Comparison of ENCODE assay signal across 21 cellular contexts in genomic region chr11:5505363-5506048, GRCh38. TPM values are rescaled to one million over a fixed set of nuclear protein-coding genes. Genes with fewer than 3 reads are reported as not detected.
DNase-seq lines count a peak whose midpoint lies in the region; ATAC-seq, FAIRE-seq and TF ChIP-seq lines count a peak whose summit lies in the region.
"Had no signal": no experiment of that assay in that cellular context is flagged by ENCODE, and none has a peak within 500 bp of the region (broad histone marks: within the 10 kb centered on the region; RNA-seq: fewer than 3 reads in every experiment).

No MANE protein-coding gene starts in this region.

- H3K27me3 ChIP-seq in GM23338 (ENCODE audit: insufficient read depth) (no peaks in the 10 kb centered on the region), endodermal cell (ENCODE audit: control insufficient read depth, insufficient read depth, low read length, poor library complexity, severe bottlenecking) (no peaks in the 10 kb centered on the region)
- H3K27me3 ChIP-seq: BLaER1 had no signal

- H3K9me3 ChIP-seq in A549 (no peaks in the 10 kb centered on the region), endodermal cell (ENCODE audit: control insufficient read depth, low read length) (no peaks in the 10 kb centered on the region), mucosa of descending colon (no peaks in the 10 kb centered on the region)
- H3K9me3 ChIP-seq: BLaER1 had no signal

- no peak overlapping the region for H3K27ac ChIP-seq in A549
- H3K27ac ChIP-seq in GM23338 (ENCODE audit: low read depth), result no peak overlapping the region
- no peak overlapping the region for H3K27ac ChIP-seq in endodermal cell (ENCODE audit: low read depth, low read length)
- H3K27ac ChIP-seq: BLaER1, KMS-11 had no signal

- H3K79me2 ChIP-seq in GM23338 (replicated peaks; ENCODE audit: insufficient read depth), result no peaks in the 10 kb centered on the region

- no peak for ATAC-seq in A549
- ATAC-seq in GM23338, result no peak
- no peak for ATAC-seq in mucosa of descending colon
- no peak for ATAC-seq in Right ventricle myocardium superior (ENCODE audit: poor library complexity)
- ATAC-seq: HepG2 had no signal

- H3K9me3 Mint-ChIP-seq in GM23338 (no peaks in the 10 kb centered on the region), endodermal cell (no peaks in the 10 kb centered on the region)
- H3K9me3 Mint-ChIP-seq: CD4-positive, alpha-beta memory T cell; IgD-negative memory B cell had no signal

- H3K27me3 Mint-ChIP-seq in GM23338 (ENCODE audit: insufficient read depth, low read depth, poor library complexity), result peaks cover 8% of the 10 kb centered on the region
- H3K27me3 Mint-ChIP-seq in endodermal cell (ENCODE audit: insufficient read depth), result no peaks in the 10 kb centered on the region

- H3K9me2 ChIP-seq in GM23338 (ENCODE audit: insufficient read depth), result no peaks in the 10 kb centered on the region; the same call in 1 of the 2 replicates

- H3K36me3 Mint-ChIP-seq in GM23338 (ENCODE audit: low read depth) (no peaks in the 10 kb centered on the region), endodermal cell (ENCODE audit: low read depth) (no peaks in the 10 kb centered on the region)
- H3K36me3 Mint-ChIP-seq: CD14-positive monocyte; CD4-positive, alpha-beta memory T cell; IgD-negative memory B cell had no signal

- H3K4me1 ChIP-seq in A549 (no peaks in the 10 kb centered on the region), GM23338 (ENCODE audit: insufficient read depth) (no peaks in the 10 kb centered on the region), endodermal cell (ENCODE audit: control insufficient read depth, insufficient read depth, low read length) (no peaks in the 10 kb centered on the region), mucosa of descending colon (ENCODE audit: low read depth) (no peaks in the 10 kb centered on the region)
- H3K4me1 ChIP-seq: BLaER1 had no signal

- no peak for TF ChIP-seq EP300 in A549 (IDR thresholded peaks at IDR 0.05)

- intact Hi-C loops in mucosa of descending colon (cut with DNase I, micrococcal nuclease) (no loop called here), Right ventricle myocardium superior (cut with DNase I) (no loop called here)

- in situ Hi-C loops in SK-MEL-5 (cut with HindIII; ENCODE audit: low pct_unique_long_range_greater_than_20kb, low sequenced_read_pairs), result no loop called here
- in situ Hi-C loops in KBM-7 (cut with MboI; ENCODE audit: low pct_unique_long_range_greater_than_20kb, low sequenced_read_pairs), result no loop called here

- H3K4me2 ChIP-seq in A549 (no peak overlapping the region), GM23338 (no peak overlapping the region)
- H3K4me2 ChIP-seq: BLaER1, KMS-11 had no signal

- H3K4me3 Mint-ChIP-seq in GM23338 (no peak overlapping the region), endodermal cell (no peak overlapping the region)
- H3K4me3 Mint-ChIP-seq: CD14-positive monocyte; CD4-positive, alpha-beta memory T cell; IgD-negative memory B cell had no signal

- TF ChIP-seq CTCF in A549 (IDR thresholded peaks at IDR 0.05), result no peak
- TF ChIP-seq CTCF in GM23338 (conservative IDR thresholded peaks at IDR 0.05; ENCODE audit: low read depth in 2 of 2), result no peak
- no peak for TF ChIP-seq CTCF in endodermal cell (conservative IDR thresholded peaks at IDR 0.05)
- no peak for TF ChIP-seq CTCF in mucosa of descending colon (IDR thresholded peaks at IDR 0.05)

- no peak for TF ChIP-seq POLR2A in A549 (IDR thresholded peaks at IDR 0.05; ENCODE audit: low read length)

- H3F3A ChIP-seq in GM23338 (replicated peaks; ENCODE audit: low read depth), result no peaks in the 10 kb centered on the region

- H3K4me1 Mint-ChIP-seq in GM23338 (no peaks in the 10 kb centered on the region), endodermal cell (peaks cover 2% of the 10 kb centered on the region)
- H3K4me1 Mint-ChIP-seq: CD14-positive monocyte; CD4-positive, alpha-beta memory T cell; IgD-negative memory B cell had no signal

- CTCF ChIA-PET in A549 (lab: Yijun Ruan, JAX), result interaction anchor here (0.9 to 1.6 kb wide), 3 partner anchors 26 to 302 kb away, joined by 3 to 4 read pairs (median 3); no protein-coding TSS in a partner anchor

- H4K20me1 ChIP-seq in GM23338 (replicated peaks; ENCODE audit: insufficient read depth), result no peaks in the 10 kb centered on the region
- H4K20me1 ChIP-seq: BLaER1 had no signal

- TF ChIP-seq RAD21 in A549 (conservative IDR thresholded peaks at IDR 0.05 in 1 of 2, IDR thresholded peaks at IDR 0.05 in 1 of 2), result no peak

- DNase-seq in A549 (ENCODE audit: low read depth in 1 of 2, low spot score in 1 of 2) (no peak), GM23338 (ENCODE audit: low spot score) (no peak), HT1080 (ENCODE audit: low read depth) (peak; percentile 88), SK-MEL-5 (ENCODE audit: low read depth, low spot score) (peak; percentile 66), endodermal cell (no peak), KBM-7 (no peak), mucosa of descending colon (no peak), Right ventricle myocardium superior (no peak)
- DNase-seq: Calu3; CD4-positive, alpha-beta memory T cell; H7 had no signal

- 46% methylated on average over 9 of the region's 9 CpGs for WGBS in A549 (ENCODE audit: missing lambda C conversion rate)
- 89 to 92% methylated on average over 7 to 9 of the region's 9 CpGs for WGBS in endodermal cell (ENCODE audit: insufficient coverage in 1 of 2, insufficient read length in 1 of 2), 2 experiments

- H3K36me3 ChIP-seq in GM23338 (ENCODE audit: insufficient read depth), result no peaks in the 10 kb centered on the region
- no peaks in the 10 kb centered on the region for H3K36me3 ChIP-seq in endodermal cell (ENCODE audit: control insufficient read depth, insufficient read depth, low read length)
- no peaks in the 10 kb centered on the region for H3K36me3 ChIP-seq in mucosa of descending colon (ENCODE audit: low read depth)
- H3K36me3 ChIP-seq: BLaER1 had no signal

- POLR2A ChIA-PET in A549 (lab: Yijun Ruan, JAX), result interaction anchor here (0.6 kb wide), 1 partner anchor 660 kb away, joined by 3 read pairs; no protein-coding TSS in a partner anchor

- FAIRE-seq in A549 (lab: Jason Lieb, UNC), result no peak
- FAIRE-seq: G401.6, GM12891, GM19239, HepG2 had no signal

- H3K27ac Mint-ChIP-seq in GM23338 (no peak overlapping the region), endodermal cell (no peak overlapping the region)
- H3K27ac Mint-ChIP-seq: CD14-positive monocyte; CD4-positive, alpha-beta memory T cell; IgD-negative memory B cell had no signal

- H2AFZ ChIP-seq in GM23338, result 0 out of 2 replicates have a peak overlapping the region, but pooled peaks have one; percentile 56

- no peak overlapping the region for H3K9ac ChIP-seq in endodermal cell (ENCODE audit: extremely low read depth, low read length, poor library complexity, severe bottlenecking)
- H3K9ac ChIP-seq: BLaER1, KMS-11 had no signal

- no peak overlapping the region for H3K4me3 ChIP-seq in A549
- no peak overlapping the region for H3K4me3 ChIP-seq in GM23338
- H3K4me3 ChIP-seq in endodermal cell (ENCODE audit: low read length), result no peak overlapping the region
- H3K4me3 ChIP-seq in mucosa of descending colon, result no peak overlapping the region
- H3K4me3 ChIP-seq: BLaER1 had no signal

RNA-seq across cellular contexts. Expression of gene UBQLN3, which starts 4.3 kb away (rescaled TPM):
- polyA plus RNA-seq in A549 (2011; rRNA removed) (not detected in 2 replicates), A549 (2017; fragmentation: RNase III; extraction: RNeasy Plus Mini Kit Qiagen cat#74134 plus additional on column Dnase treatment) (not detected in 3 replicates), GM23338 (2016; fragmentation: Nextera tagmentation; extraction: Ambion mirVana) (not detected in 2 replicates)
- not detected in 2 replicates for polyA plus RNA-seq in A549 (2012; cell fraction: cytosol; rRNA removed)
- not detected in 2 replicates for polyA plus RNA-seq in A549 (2012; cell fraction: nucleus; rRNA removed)
- 0.54 and 1.4 TPM in 2 replicates for polyA minus RNA-seq in A549 (2011; rRNA and poly(A)+ RNA removed)
- total RNA-seq in GM23338 (2014; rRNA removed; shearing (Covaris generic)), result not detected in 2 replicates
- total RNA-seq in HT1080 (2014; rRNA removed; shearing (Covaris generic)), result not detected in 2 replicates
- polyA plus RNA-seq in HT1080 (2015; cell fraction: cytosol; rRNA removed), result not detected in 2 replicates
- not detected in 2 replicates for polyA plus RNA-seq in HT1080 (2015; cell fraction: nucleus; rRNA removed)
- not detected in 2 replicates for total RNA-seq in SK-MEL-5 (2014; rRNA removed; shearing (Covaris generic))
- not detected in 2 replicates for polyA plus RNA-seq in SK-MEL-5 (2015; cell fraction: cytosol; rRNA removed)
- not detected in 2 replicates for polyA plus RNA-seq in SK-MEL-5 (2015; cell fraction: nucleus; rRNA removed)
- total RNA-seq in endodermal cell (under 1 TPM in 1 of 2 donors, not detected in 1; 0.24 TPM), mucosa of descending colon (under 1 TPM in 2 of 3 donors, not detected in 1; 0.22 to 0.23 TPM), Right ventricle myocardium superior (not detected)
- not detected for polyA plus RNA-seq in endodermal cell (2013, experiment 1 of 2)
- not detected for polyA plus RNA-seq in endodermal cell (2013, experiment 2 of 2)
- total RNA-seq: A673; Calu3; CD4-positive, alpha-beta memory T cell; H7; HepG2 had no signal
- polyA plus RNA-seq: AG04450; CD14-positive monocyte; CD4-positive, alpha-beta memory T cell; IgD-negative memory B cell had no signal

RNA-seq across cellular contexts. Expression of gene UBQLNL, which starts 11.0 kb away (rescaled TPM):
- polyA plus RNA-seq in A549 (2011; rRNA removed) (0.41 and 0.71 TPM in 2 replicates), A549 (2017; fragmentation: RNase III; extraction: RNeasy Plus Mini Kit Qiagen cat#74134 plus additional on column Dnase treatment) (0.06 to 0.13 TPM (median 0.12 TPM) in 3 replicates), GM23338 (2016; fragmentation: Nextera tagmentation; extraction: Ambion mirVana) (0.09 TPM in 1 of 2 replicates, not detected in the other)
- polyA plus RNA-seq in A549 (2012; cell fraction: cytosol; rRNA removed), result 0.08 and 0.09 TPM in 2 replicates
- 0.61 and 0.76 TPM in 2 replicates for polyA plus RNA-seq in A549 (2012; cell fraction: nucleus; rRNA removed)
- 0.34 and 1.1 TPM in 2 replicates for polyA minus RNA-seq in A549 (2011; rRNA and poly(A)+ RNA removed)
- 0.35 and 0.52 TPM in 2 replicates for total RNA-seq in GM23338 (2014; rRNA removed; shearing (Covaris generic))
- total RNA-seq in HT1080 (2014; rRNA removed; shearing (Covaris generic)), result 0.07 TPM in 1 of 2 replicates, not detected in the other
- 0.02 TPM in 1 of 2 replicates, not detected in the other for polyA plus RNA-seq in HT1080 (2015; cell fraction: cytosol; rRNA removed)
- 0.27 TPM in 1 of 2 replicates, not detected in the other for polyA plus RNA-seq in HT1080 (2015; cell fraction: nucleus; rRNA removed)
- not detected in 2 replicates for total RNA-seq in SK-MEL-5 (2014; rRNA removed; shearing (Covaris generic))
- 0.08 TPM in 1 of 2 replicates, not detected in the other for polyA plus RNA-seq in SK-MEL-5 (2015; cell fraction: cytosol; rRNA removed)
- 0.10 and 0.53 TPM in 2 replicates for polyA plus RNA-seq in SK-MEL-5 (2015; cell fraction: nucleus; rRNA removed)
- total RNA-seq in endodermal cell (under 1 TPM; 0.20 to 0.26 TPM), mucosa of descending colon (under 1 TPM; 0.32 to 0.49 (median 0.34) TPM), Right ventricle myocardium superior (not detected)
- polyA plus RNA-seq in endodermal cell (2013, experiment 1 of 2), result 0.11 TPM
- not detected for polyA plus RNA-seq in endodermal cell (2013, experiment 2 of 2)
- total RNA-seq: A673, H7, HepG2 had no signal
- polyA plus RNA-seq: CD14-positive monocyte; CD4-positive, alpha-beta memory T cell; IgD-negative memory B cell had no signal

RNA-seq across cellular contexts. Expression of gene OR52D1, which starts 17.0 kb away (rescaled TPM):
- polyA plus RNA-seq in A549 (2011; rRNA removed) (not detected in 2 replicates), A549 (2017; fragmentation: RNase III; extraction: RNeasy Plus Mini Kit Qiagen cat#74134 plus additional on column Dnase treatment) (not detected in 3 replicates), GM23338 (2016; fragmentation: Nextera tagmentation; extraction: Ambion mirVana) (not detected in 2 replicates)
- polyA plus RNA-seq in A549 (2012; cell fraction: cytosol; rRNA removed), result not detected in 2 replicates
- polyA plus RNA-seq in A549 (2012; cell fraction: nucleus; rRNA removed), result not detected in 2 replicates
- polyA minus RNA-seq in A549 (2011; rRNA and poly(A)+ RNA removed), result not detected in 2 replicates
- not detected in 2 replicates for total RNA-seq in GM23338 (2014; rRNA removed; shearing (Covaris generic))
- not detected in 2 replicates for total RNA-seq in HT1080 (2014; rRNA removed; shearing (Covaris generic))
- polyA plus RNA-seq in HT1080 (2015; cell fraction: cytosol; rRNA removed), result not detected in 2 replicates
- polyA plus RNA-seq in HT1080 (2015; cell fraction: nucleus; rRNA removed), result not detected in 2 replicates
- not detected in 2 replicates for total RNA-seq in SK-MEL-5 (2014; rRNA removed; shearing (Covaris generic))
- not detected in 2 replicates for polyA plus RNA-seq in SK-MEL-5 (2015; cell fraction: cytosol; rRNA removed)
- not detected in 2 replicates for polyA plus RNA-seq in SK-MEL-5 (2015; cell fraction: nucleus; rRNA removed)
- total RNA-seq in endodermal cell (not detected), mucosa of descending colon (not detected), Right ventricle myocardium superior (not detected)
- not detected for polyA plus RNA-seq in endodermal cell (2013, experiment 1 of 2)
- polyA plus RNA-seq in endodermal cell (2013, experiment 2 of 2), result not detected
- total RNA-seq: A673; Calu3; CD4-positive, alpha-beta memory T cell; H7; HepG2 had no signal
- polyA plus RNA-seq: AG04450; CD14-positive monocyte; CD4-positive, alpha-beta memory T cell; HepG2; IgD-negative memory B cell had no signal

RNA-seq across cellular contexts. Expression of gene OR52H1, which starts 42.8 kb away (rescaled TPM):
- polyA plus RNA-seq in A549 (2011; rRNA removed) (not detected in 2 replicates), A549 (2017; fragmentation: RNase III; extraction: RNeasy Plus Mini Kit Qiagen cat#74134 plus additional on column Dnase treatment) (not detected in 3 replicates), GM23338 (2016; fragmentation: Nextera tagmentation; extraction: Ambion mirVana) (not detected in 2 replicates)
- polyA plus RNA-seq in A549 (2012; cell fraction: cytosol; rRNA removed), result not detected in 2 replicates
- polyA plus RNA-seq in A549 (2012; cell fraction: nucleus; rRNA removed), result 0.12 TPM in 1 of 2 replicates, not detected in the other
- 1.2 and 1.9 TPM in 2 replicates for polyA minus RNA-seq in A549 (2011; rRNA and poly(A)+ RNA removed)
- total RNA-seq in GM23338 (2014; rRNA removed; shearing (Covaris generic)), result 0.28 TPM in 1 of 2 replicates, not detected in the other
- not detected in 2 replicates for total RNA-seq in HT1080 (2014; rRNA removed; shearing (Covaris generic))
- not detected in 2 replicates for polyA plus RNA-seq in HT1080 (2015; cell fraction: cytosol; rRNA removed)
- polyA plus RNA-seq in HT1080 (2015; cell fraction: nucleus; rRNA removed), result not detected in 2 replicates
- total RNA-seq in SK-MEL-5 (2014; rRNA removed; shearing (Covaris generic)), result not detected in 2 replicates
- polyA plus RNA-seq in SK-MEL-5 (2015; cell fraction: cytosol; rRNA removed), result not detected in 2 replicates
- not detected in 2 replicates for polyA plus RNA-seq in SK-MEL-5 (2015; cell fraction: nucleus; rRNA removed)
- total RNA-seq in endodermal cell (not detected), mucosa of descending colon (under 1 TPM; 0.28 to 0.46 (median 0.39) TPM), Right ventricle myocardium superior (not detected)
- not detected for polyA plus RNA-seq in endodermal cell (2013, experiment 1 of 2)
- polyA plus RNA-seq in endodermal cell (2013, experiment 2 of 2), result not detected
- total RNA-seq: A673; Calu3; CD4-positive, alpha-beta memory T cell; H7; HepG2 had no signal
- polyA plus RNA-seq: CD14-positive monocyte; CD4-positive, alpha-beta memory T cell; HepG2; IgD-negative memory B cell had no signal

RNA-seq across cellular contexts. Expression of gene OR51I2, which starts 56.4 kb away (rescaled TPM):
- polyA plus RNA-seq in A549 (2011; rRNA removed) (not detected in 2 replicates), A549 (2017; fragmentation: RNase III; extraction: RNeasy Plus Mini Kit Qiagen cat#74134 plus additional on column Dnase treatment) (not detected in 3 replicates), GM23338 (2016; fragmentation: Nextera tagmentation; extraction: Ambion mirVana) (not detected in 2 replicates)
- not detected in 2 replicates for polyA plus RNA-seq in A549 (2012; cell fraction: cytosol; rRNA removed)
- not detected in 2 replicates for polyA plus RNA-seq in A549 (2012; cell fraction: nucleus; rRNA removed)
- polyA minus RNA-seq in A549 (2011; rRNA and poly(A)+ RNA removed), result not detected in 2 replicates
- not detected in 2 replicates for total RNA-seq in GM23338 (2014; rRNA removed; shearing (Covaris generic))
- 0.03 TPM in 1 of 2 replicates, not detected in the other for total RNA-seq in HT1080 (2014; rRNA removed; shearing (Covaris generic))
- not detected in 2 replicates for polyA plus RNA-seq in HT1080 (2015; cell fraction: cytosol; rRNA removed)
- polyA plus RNA-seq in HT1080 (2015; cell fraction: nucleus; rRNA removed), result not detected in 2 replicates
- total RNA-seq in SK-MEL-5 (2014; rRNA removed; shearing (Covaris generic)), result not detected in 2 replicates
- polyA plus RNA-seq in SK-MEL-5 (2015; cell fraction: cytosol; rRNA removed), result not detected in 2 replicates
- polyA plus RNA-seq in SK-MEL-5 (2015; cell fraction: nucleus; rRNA removed), result not detected in 2 replicates
- total RNA-seq in endodermal cell (not detected), mucosa of descending colon (not detected), Right ventricle myocardium superior (not detected)
- not detected for polyA plus RNA-seq in endodermal cell (2013, experiment 1 of 2)
- polyA plus RNA-seq in endodermal cell (2013, experiment 2 of 2), result not detected
- total RNA-seq: A673; Calu3; CD4-positive, alpha-beta memory T cell; H7; HepG2 had no signal
- polyA plus RNA-seq: AG04450; CD14-positive monocyte; CD4-positive, alpha-beta memory T cell; HepG2; IgD-negative memory B cell had no signal

Comparison
In these comparisons a context has a peak if more than half of its experiments do, and no peak if none do; other contexts are left out.
1. DNase-seq: peak in HT1080 (single experiment) and SK-MEL-5 (single experiment); none in A549 (0 of 2), GM23338 (single experiment), endodermal cell (single experiment), KBM-7 (single experiment), mucosa of descending colon (0 of 3) and Right ventricle myocardium superior (single experiment).